In genomic region chr17:50055426-50056216, GRCh38 we compare ENCODE assay signal across 8 cellular contexts. TPM values are rescaled to one million over a fixed set of nuclear protein-coding genes. Genes with fewer than 3 reads are reported as not detected.
DNase-seq lines count a peak whose midpoint lies in the region; ATAC-seq and TF ChIP-seq lines count a peak whose summit lies in the region.

Gene ITGA3 (plus strand): TSS chr17:50056110. CDS start chr17:50056440, 330 bp downstream.

- H3K9me3 Mint-ChIP-seq in naive thymus-derived CD8-positive, alpha-beta T cell = no peaks in the 10 kb centered on the region

- DNase-seq in GM10248 (ENCODE audit: extremely low spot score) = peak; percentile 68
- DNase-seq in Panc1 (ENCODE audit: low read depth, low spot score) = no peak
- peak; percentile 90 for DNase-seq in activated effector memory CD4-positive, alpha-beta T cell treated with anti-CD3 and anti-CD28 coated beads, Interleukin-2, amount 50 U/mL, for 16 hours
- DNase-seq in fibroblast of pulmonary artery (ENCODE audit: low read depth) = peak; percentile 88
- peak; percentile 21 to 75 (median 42) for DNase-seq in naive thymus-derived CD8-positive, alpha-beta T cell
- DNase-seq in AML-193 (lab: John Stamatoyannopoulos, UW) = no peak

- H3K4me3 ChIP-seq in Panc1 (ENCODE audit: low read depth in 2 of 2, low read length in 2 of 2) = peak within 1 kb of the TSS; percentile 63 to 99
- peak within 1 kb of the TSS; percentile 62 for H3K4me3 ChIP-seq in fibroblast of pulmonary artery (replicated peaks; ENCODE audit: low read depth, low read length)
- peak within 1 kb of the TSS; percentile 87 to 97 for H3K4me3 ChIP-seq in stomach smooth muscle (ENCODE audit: low read length in 2 of 2)

- no peaks in the 10 kb centered on the region for H3K36me3 Mint-ChIP-seq in naive thymus-derived CD8-positive, alpha-beta T cell

- H3K4me1 ChIP-seq in Panc1 (ENCODE audit: control insufficient read depth, insufficient read depth, low read length) (peaks cover 69% of the 10 kb centered on the region), stomach smooth muscle (ENCODE audit: control insufficient read depth, insufficient read depth, low read length) (peaks cover 59% of the 10 kb centered on the region)

- peaks cover 15 to 33% (median 24%) of the 10 kb centered on the region in 4 donors for H3K4me1 Mint-ChIP-seq in naive thymus-derived CD8-positive, alpha-beta T cell

- ATAC-seq in HG03521 (IDR thresholded peaks at IDR 0.05; ENCODE audit: unreplicated experiment) (peak; percentile 35), Panc1 (peak; percentile 69)
- peak; percentile 64 to 69 for ATAC-seq in naive thymus-derived CD8-positive, alpha-beta T cell

- H3K9me3 ChIP-seq in Panc1 (ENCODE audit: control insufficient read depth, insufficient read depth, low read depth, low read length) (no peaks in the 10 kb centered on the region), stomach smooth muscle (ENCODE audit: control insufficient read depth in 2 of 2, low read length in 2 of 2) (no peaks in the 10 kb centered on the region)

- TF ChIP-seq CTCF in GM10248 (IDR thresholded peaks at IDR 0.05; ENCODE audit: control extremely low read depth, extremely low read depth, low read depth, missing control alignments) (no peak), Panc1 (IDR thresholded peaks at IDR 0.05) (no peak), fibroblast of pulmonary artery (IDR thresholded peaks at IDR 0.05; ENCODE audit: low read length, missing control alignments) (no peak)

- CTCF ChIA-PET in GM10248 (lab: Yijun Ruan, JAX) = interaction anchor here (0.6 to 3.1 kb wide), 8 partner anchors 8 to 57 kb away, joined by 3 to 18 read pairs (median 4); no protein-coding TSS in a partner anchor
- CTCF ChIA-PET in Panc1 (lab: Charles Lee) = interaction anchor here (0.5 to 3.0 kb wide), 3 partner anchors 29 to 589 kb away, joined by 3 to 16 read pairs (median 15); no protein-coding TSS in a partner anchor

- peaks cover 0 to 8% (median 0%) of the 10 kb centered on the region in 5 donors for H3K27me3 Mint-ChIP-seq in naive thymus-derived CD8-positive, alpha-beta T cell

- no TSS peak for BruUV-seq in Panc1 (replicated peaks; lab: Mats Ljungman, UMichigan)

- peak within 1 kb of the TSS; percentile 84 to 95 (median 90) for H3K4me3 Mint-ChIP-seq in naive thymus-derived CD8-positive, alpha-beta T cell

- H3K27me3 ChIP-seq in Panc1 (ENCODE audit: control insufficient read depth, insufficient read depth, low read length) (no peaks in the 10 kb centered on the region), stomach smooth muscle (ENCODE audit: control insufficient read depth in 1 of 2, insufficient read depth in 2 of 2, low read length in 2 of 2) (no peaks in the 10 kb centered on the region)

- H3K36me3 ChIP-seq in Panc1 (ENCODE audit: control insufficient read depth, insufficient read depth, low read length) (peaks cover 8% of the 10 kb centered on the region; the same call in 1 of the 2 replicates), stomach smooth muscle (ENCODE audit: control insufficient read depth in 2 of 2, insufficient read depth in 2 of 2, low read length in 2 of 2) (no peaks in the 10 kb centered on the region)

- peak within 1 kb of the TSS in 9 of 10 donors; percentile 20 to 91 (median 85) for H3K27ac Mint-ChIP-seq in naive thymus-derived CD8-positive, alpha-beta T cell

- H3K27ac ChIP-seq in Panc1 (ENCODE audit: low read length) (peak within 1 kb of the TSS; percentile 99), stomach smooth muscle (ENCODE audit: low read length) (peak within 1 kb of the TSS; percentile 98)

- in situ Hi-C loops in Panc1 (cut with HindIII; ENCODE audit: low pct_unique_long_range_greater_than_20kb, low sequenced_read_pairs) = no loop called here

- peak within 1 kb of the TSS; percentile 95 to 97 for H3K9ac ChIP-seq in stomach smooth muscle (ENCODE audit: low read length in 2 of 2)

- POLR2A ChIA-PET in GM10248 (lab: Yijun Ruan, JAX) (no interaction called here), Panc1 (lab: Charles Lee) (interaction anchor here (0.5 to 1.2 kb wide), 6 partner anchors 9 to 525 kb away, joined by 3 to 17 read pairs (median 5); no protein-coding TSS in a partner anchor)
- POLR2A ChIA-PET in naive thymus-derived CD8-positive, alpha-beta T cell (lab: Charles Lee) = interaction anchor here (0.7 to 1.8 kb wide), 2 partner anchors 29 to 39 kb away, joined by 5 to 6 read pairs; no protein-coding TSS in a partner anchor

- intact Hi-C loops in Panc1 (cut with micrococcal nuclease; ENCODE audit: unreplicated experiment) = loop anchor here (1.0 kb wide), 1 partner anchor 27 kb away; no protein-coding TSS in a partner anchor

RNA-seq across cellular contexts. Expression of gene ITGA3, which starts in this region (rescaled TPM):
- 439 TPM for total RNA-seq in Panc1 (2021; ENCODE audit: unreplicated experiment)
- polyA plus RNA-seq in Panc1 (2012; ENCODE audit: insufficient read length) = 291 TPM
- 1 to 10 TPM; 8.0 to 8.5 TPM for total RNA-seq in naive thymus-derived CD8-positive, alpha-beta T cell
- polyA plus RNA-seq in naive thymus-derived CD8-positive, alpha-beta T cell = 1 to 10 TPM in 2 of 3 donors, under 1 TPM in 1; 0.40 to 1.5 (median 1.4) TPM

Comparison
In these comparisons a context has a peak if more than half of its experiments do, and no peak if none do; other contexts are left out.
1. RNA of gene ITGA3 (total RNA-seq): 439 TPM in Panc1 (single experiment); 8.0 to 8.5 TPM in naive thymus-derived CD8-positive, alpha-beta T cell; every median in the first group is over 10 times any median in the second.
2. DNase-seq: peak in GM10248 (single experiment), activated effector memory CD4-positive, alpha-beta T cell treated with anti-CD3 and anti-CD28 coated beads, Interleukin-2, amount 50 U/mL, for 16 hours (single experiment), fibroblast of pulmonary artery (single experiment) and naive thymus-derived CD8-positive, alpha-beta T cell (10 of 10); none in Panc1 (single experiment) and AML-193 (0 of 2).
3. Peak in every context shown above with its lines, with median percentiles within 50 percentile points of each other: ATAC-seq and H3K4me3 ChIP-seq.